In genomic region chr16:31182391-31182790, GRCh38 we compare ENCODE assay signal across 8 cellular contexts. TPM values are rescaled to one million over a fixed set of nuclear protein-coding genes. Genes with fewer than 3 reads are reported as not detected.
DNase-seq lines count a peak whose midpoint lies in the region; ATAC-seq and TF ChIP-seq lines count a peak whose summit lies in the region.
"Had no signal": no experiment of that assay in that cellular context is flagged by ENCODE, and none has a peak within 500 bp of the region (broad histone marks: within the 10 kb centered on the region; RNA-seq: fewer than 3 reads in every experiment).

No MANE protein-coding gene starts in this region.

- H2AFZ ChIP-seq in HCT116 (ENCODE audit: low read depth, low read length, poor library complexity, severe bottlenecking) = no peak overlapping the region

- peak overlapping the region; percentile 92 for H3K4me2 ChIP-seq in HCT116 (ENCODE audit: low read length)

- H3K4me1 ChIP-seq in HCT116 (ENCODE audit: control insufficient read depth in 1 of 2, insufficient read depth in 2 of 2, low read length in 2 of 2) (peaks cover 10 to 26% of the 10 kb centered on the region in 2 experiments), tibial nerve (peaks cover 0 to 73% (median 26%) of the 10 kb centered on the region in 4 donors)

- H3K79me2 ChIP-seq in HCT116 (ENCODE audit: insufficient read depth, low read length) = peaks cover 74% of the 10 kb centered on the region

- ATAC-seq in HCT116 (no peak), GM18867 (IDR thresholded peaks at IDR 0.05; ENCODE audit: unreplicated experiment) (no peak)

- intact Hi-C loops in HCT116 (cut with micrococcal nuclease) = no loop called here

- peaks cover 63% of the 10 kb centered on the region for H4K20me1 ChIP-seq in HCT116 (ENCODE audit: insufficient read depth)

- RAD21 ChIA-PET in HCT116 (lab: Charles Lee; ENCODE audit: low non-redundant PET in 1 of 2, low total read pairs in 2 of 2, uncharacterized antibody in 2 of 2, unreplicated experiment in 2 of 2) = no interaction called here

- H3K9me3 ChIP-seq in HCT116 (ENCODE audit: control insufficient read depth in 1 of 2, insufficient read depth in 1 of 2, low read depth in 1 of 2, low read length in 2 of 2) (no peaks in the 10 kb centered on the region), tibial nerve (no peaks in the 10 kb centered on the region)

- no peak for TF ChIP-seq POLR2A in HCT116 (IDR thresholded peaks at IDR 0.05; ENCODE audit: borderline replicate concordance, extremely low read depth, insufficient read depth, insufficient read length)
- TF ChIP-seq POLR2A in tibial nerve (IDR thresholded peaks at IDR 0.05) = no peak

- TF ChIP-seq RAD21 in HCT116 (IDR thresholded peaks at IDR 0.05; ENCODE audit: low read depth) = no peak

- H3K4me3 ChIP-seq in HCT116 (replicated peaks in 1 of 2; ENCODE audit: low read depth in 1 of 2, low read length in 2 of 2) = 0 out of 4 replicates have a peak overlapping the region, but pooled peaks of 1 of the 2 experiments have one; percentile 90
- H3K4me3 ChIP-seq in fibroblast of the aortic adventitia (ENCODE audit: low read depth, low read length) = peak overlapping the region; percentile 96
- peak overlapping the region; percentile 73 to 100 (median 94) for H3K4me3 ChIP-seq in skin epidermis
- H3K4me3 ChIP-seq in tibial nerve = peak overlapping the region in 2 of 4 donors; percentile 80 to 97

- CTCF ChIA-PET in HCT116 (lab: Charles Lee) = no interaction called here

- POLR2A ChIA-PET in HCT116 (lab: Charles Lee) = interaction anchor here (1.0 kb wide), 1 partner anchor 31 kb away, joined by 3 read pairs; the partner anchor contains the start of gene TRIM72

- H3K36me3 ChIP-seq in HCT116 (ENCODE audit: control insufficient read depth in 1 of 2, insufficient read depth in 2 of 2, low read length in 2 of 2) (peaks cover 44 to 62% of the 10 kb centered on the region in 2 experiments), tibial nerve (peaks cover 2 to 50% (median 30%) of the 10 kb centered on the region in 3 donors)

- 12 to 14% methylated on average over 7 of the region's 7 CpGs for WGBS in tibial nerve, 2 donors

- no peaks in the 10 kb centered on the region for H3K9me2 ChIP-seq in HCT116 (ENCODE audit: insufficient read depth)

- H3K9ac ChIP-seq in HCT116 (ENCODE audit: low read length) = no peak overlapping the region

- DNase-seq in HCT116 (ENCODE audit: low read depth, low spot score) (no peak), fibroblast of the aortic adventitia (ENCODE audit: low read depth) (no peak), tibial nerve (ENCODE audit: low spot score in 2 of 2) (no peak)
- no peak for DNase-seq in activated CD4-positive, CD25-positive, alpha-beta regulatory T cell treated with anti-CD3 and anti-CD28 coated beads, Interleukin-2, amount 50 U/mL, for 72 hours
- DNase-seq: small intestine had no signal

- TF ChIP-seq CTCF in HCT116 (IDR thresholded peaks at IDR 0.05 in 2 of 3, conservative IDR thresholded peaks at IDR 0.05 in 1 of 3; ENCODE audit: borderline replicate concordance in 1 of 3, insufficient read depth in 1 of 3, low read depth in 2 of 3, low read length in 2 of 3) (no peak), VCaP (conservative IDR thresholded peaks at IDR 0.05) (no peak), fibroblast of the aortic adventitia (IDR thresholded peaks at IDR 0.05; ENCODE audit: insufficient read depth, low read length) (no peak), tibial nerve (IDR thresholded peaks at IDR 0.05) (no peak)

- no peak for TF ChIP-seq EP300 in tibial nerve (IDR thresholded peaks at IDR 0.05)

- H3K27ac ChIP-seq in HCT116 (ENCODE audit: low read depth, low read length) (no peak overlapping the region), VCaP (peak overlapping the region; percentile 83; the same call in 1 of the 2 replicates), skin epidermis (peak overlapping the region in 7 of 21 experiments; percentile 8 to 96 (median 17)), tibial nerve (peak overlapping the region in 2 of 4 donors; percentile 12 to 98)

- no TSS peak for BruUV-seq in HCT116 (replicated peaks; lab: Mats Ljungman, UMichigan)

- H3K27me3 ChIP-seq in HCT116 (ENCODE audit: insufficient read depth, low read length) (no peaks in the 10 kb centered on the region), tibial nerve (no peaks in the 10 kb centered on the region)

TF ChIP-seq in HCT116, 20 proteins besides CTCF, POLR2A, EP300 and RAD21:
- TF ChIP-seq ZNF274 (IDR thresholded peaks at IDR 0.05; ENCODE audit: low read depth, low read length) = no peak
- TF ChIP-seq EZH2 (IDR thresholded peaks at IDR 0.05) = no peak
TF ChIP-seq in HCT116: peak in this region for 0.

RNA-seq across cellular contexts. Expression of gene FUS, which starts 2.5 kb away (rescaled TPM):
- total RNA-seq in HCT116 (2021; ENCODE audit: unreplicated experiment) = 522 TPM
- polyA plus RNA-seq in HCT116 (2012) = 224 and 307 TPM in 2 replicates
- 41.3 and 65.3 TPM in 2 replicates for total RNA-seq in fibroblast of the aortic adventitia (ENCODE audit: low replicate concordance)
- total RNA-seq in tibial nerve = 100 to 1,000 TPM in 3 of 4 donors, 10 to 100 TPM in 1; 91.8 to 125 (median 109) TPM

RNA-seq across cellular contexts. Expression of gene PYCARD, which starts 20.2 kb away (rescaled TPM):
- not detected for total RNA-seq in HCT116 (2021; ENCODE audit: unreplicated experiment)
- 0.24 TPM in 1 of 2 replicates, not detected in the other for polyA plus RNA-seq in HCT116 (2012)
- total RNA-seq in fibroblast of the aortic adventitia (ENCODE audit: low replicate concordance) = 29.3 and 126 TPM in 2 replicates
- total RNA-seq in tibial nerve = 10 to 100 TPM; 27.8 to 64.5 (median 46.7) TPM

RNA-seq across cellular contexts. Expression of gene TRIM72, which starts 31.5 kb away (rescaled TPM):
- total RNA-seq in HCT116 (2021; ENCODE audit: unreplicated experiment) = 43.8 TPM
- polyA plus RNA-seq in HCT116 (2012) = 24.6 and 26.2 TPM in 2 replicates
- not detected in 2 replicates for total RNA-seq in fibroblast of the aortic adventitia (ENCODE audit: low replicate concordance)
- under 1 TPM in 3 of 4 donors, not detected in 1; under 0.01 to 0.60 (median 0.21) TPM for total RNA-seq in tibial nerve

RNA-seq across cellular contexts. Expression of gene PRSS36, which starts 32.5 kb away (rescaled TPM):
- total RNA-seq in HCT116 (2021; ENCODE audit: unreplicated experiment) = not detected
- polyA plus RNA-seq in HCT116 (2012) = 0.33 and 0.92 TPM in 2 replicates
- total RNA-seq in fibroblast of the aortic adventitia (ENCODE audit: low replicate concordance) = 1.1 and 3.8 TPM in 2 replicates
- total RNA-seq in tibial nerve = 10 to 100 TPM in 2 of 4 donors, 1 to 10 TPM in 2; 6.5 to 21.3 (median 10.8) TPM

RNA-seq across cellular contexts. Expression of gene PYDC1, which starts 34.5 kb away (rescaled TPM):
- total RNA-seq in HCT116 (2021; ENCODE audit: unreplicated experiment) (not detected), fibroblast of the aortic adventitia (ENCODE audit: low replicate concordance) (not detected in 2 replicates), tibial nerve (1 to 10 TPM in 1 of 4 donors, not detected in 3; 5.5 TPM)
- polyA plus RNA-seq in HCT116 (2012) = 0.29 and 0.31 TPM in 2 replicates
- polyA plus RNA-seq: small intestine had no signal

Comparison
In these comparisons a context has a peak if more than half of its experiments do, and no peak if none do; other contexts are left out.
1. RNA of gene PYCARD, which starts 20.2 kb away (total RNA-seq): 27.8 to 64.5 TPM in tibial nerve and 29.3 to 126 TPM in fibroblast of the aortic adventitia; not detected in HCT116 (single experiment); every median in the first group is over 10 times any median in the second.
2. RNA of gene TRIM72, which starts 31.5 kb away (total RNA-seq): 43.8 TPM in HCT116 (single experiment); under 0.01 to 0.60 TPM in tibial nerve and not detected in fibroblast of the aortic adventitia; every median in the first group is over 10 times any median in the second.